ENCODE assay signal across 1 cellular context in genomic region chr17:73814070-73814469, GRCh38.
TF ChIP-seq lines count a peak whose summit lies in the region.

No MANE protein-coding gene starts in this region.

TF ChIP-seq in H1, 55 proteins besides CTCF, POLR2A, EP300 and RAD21 (continued from another document):
- no peak for TF ChIP-seq SIN3A (conservative IDR thresholded peaks at IDR 0.05 in 1 of 2, IDR thresholded peaks at IDR 0.05 in 1 of 2; ENCODE audit: low read depth in 1 of 2, low read length in 2 of 2)
